ENCODE assay signal across 31 cellular contexts in genomic region chr4:137082051-137082450, GRCh38.
"Had no signal": no experiment of that assay in that cellular context is flagged by ENCODE, and none has a peak within 500 bp of the region (broad histone marks: within the 10 kb centered on the region; RNA-seq: fewer than 3 reads in every experiment).

No MANE protein-coding gene starts in this region.

- H3K4me3 ChIP-seq: SJCRH30 had no signal

- H3K4me1 ChIP-seq: SJCRH30 had no signal

- H3K36me3 ChIP-seq: brain microvascular endothelial cell, SJCRH30, WERI-Rb-1 had no signal

- ATAC-seq: activated CD8-positive, alpha-beta memory T cell treated with anti-CD3 and anti-CD28 coated beads, Interleukin-2, amount 10 ng/mL, durations not matched to agents 7 days and 5 days; activated naive CD8-positive, alpha-beta T cell treated with anti-CD3 and anti-CD28 coated beads, Interleukin-2, amount 50 U/mL, for 24 hours; Panc1 had no signal

- H3K9me3 ChIP-seq: SJCRH30 had no signal

- H3K27me3 ChIP-seq: brain microvascular endothelial cell, SJCRH30 had no signal

- H3K27ac ChIP-seq: brain microvascular endothelial cell, SJCRH30, WERI-Rb-1 had no signal

- DNase-seq: activated CD4-positive, alpha-beta memory T cell treated with anti-CD3 and anti-CD28 coated beads, Interleukin-2, amount 10 ng/mL, durations not matched to agents 7 days and 5 days; activated CD4-positive, alpha-beta T cell treated with anti-CD3 and anti-CD28 coated beads for 1 hour; activated CD4-positive, alpha-beta T cell treated with anti-CD3 and anti-CD28 coated beads for 48 hours; activated CD4-positive, CD25-positive, alpha-beta regulatory T cell; activated CD8-positive, alpha-beta memory T cell treated with anti-CD3 and anti-CD28 coated beads for 24 hours; activated CD8-positive, alpha-beta memory T cell treated with anti-CD3 and anti-CD28 coated beads, Interleukin-2, amount 10 ng/mL, durations not matched to agents 7 days and 5 days; activated CD8-positive, alpha-beta memory T cell treated with anti-CD3 and anti-CD28 coated beads, Interleukin-2, amount 50 U/mL, for 48 hours; activated effector memory CD4-positive, alpha-beta T cell treated with Interleukin-2 at 50 U/mL for 16 hours; activated naive CD4-positive, alpha-beta T cell treated with anti-CD3 and anti-CD28 coated beads, Interleukin-2, amount 10 ng/mL, durations not matched to agents 7 days and 5 days; activated naive CD8-positive, alpha-beta T cell treated with anti-CD3 and anti-CD28 coated beads, Interleukin-2, amount 50 U/mL, for 24 hours; activated T-cell treated with anti-CD3 and anti-CD28 coated beads, Interleukin-2, amount 50 U/mL, for 48 hours; amniotic stem cell; aorta; brain microvascular endothelial cell; central memory CD4-positive, alpha-beta T cell; Karpas-422; KBM-7; NCI-H1105; NCI-H1417 treated with DMSO at 0.1 percent for 48 hours; NCI-H187 treated with DMSO at 0.1 percent for 48 hours; NCI-H2081 treated with DMSO at 0.1 percent for 48 hours; NCI-H345; NCI-H524 treated with DMSO at 0.1 percent for 48 hours; SHP77; SJCRH30; SW 1271; T-helper 1 cell; T-helper 2 cell; T-helper 9 cell; WERI-Rb-1 had no signal
